8 cellular contexts compared by ENCODE assay signal in the genomic region with DNA sequence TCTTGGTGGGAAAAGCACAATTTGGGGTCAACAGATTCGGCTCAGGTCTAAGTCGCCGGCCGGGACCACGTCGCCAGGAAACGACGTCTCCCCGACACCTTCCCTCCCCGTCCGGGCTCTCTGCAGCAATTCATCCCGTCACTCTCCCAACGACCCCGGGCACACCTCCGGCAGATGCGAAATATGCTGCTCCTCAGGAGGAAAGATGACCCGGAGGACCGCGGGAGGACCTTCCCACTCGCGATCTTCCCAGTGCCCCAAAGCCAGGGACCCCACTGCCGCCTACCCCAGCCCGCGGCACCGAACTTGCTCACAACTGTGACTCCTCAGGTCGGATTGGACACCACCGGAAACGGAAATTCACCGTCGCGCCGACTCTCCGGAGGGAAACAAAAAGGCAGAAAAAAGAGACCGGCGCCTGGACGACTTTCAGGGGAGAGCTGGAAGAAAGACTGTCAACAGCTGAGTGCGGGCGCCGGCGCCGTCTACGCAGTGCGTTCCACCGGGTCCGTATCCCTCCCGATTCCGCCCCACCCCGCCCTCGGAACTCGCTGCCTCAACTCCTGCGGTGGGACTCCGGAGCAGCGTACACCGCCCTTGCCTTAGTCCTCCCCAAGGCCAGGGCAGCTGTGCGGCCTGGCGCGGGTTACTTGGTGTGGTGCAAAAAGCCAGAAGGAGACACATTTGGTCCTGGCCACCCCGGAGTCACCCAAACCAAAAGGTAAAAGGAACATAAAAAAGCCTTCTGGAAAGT. TPM values are rescaled to one million over a fixed set of nuclear protein-coding genes. Genes with fewer than 3 reads are reported as not detected.
DNase-seq lines count a peak whose midpoint lies in the region; TF ChIP-seq lines count a peak whose summit lies in the region.

No MANE protein-coding gene starts in this region.

- H2BK12ac ChIP-seq in H9 (ENCODE audit: insufficient read length, low read depth, low read length): no peak overlapping the region

- peaks cover 7 to 29% (median 26%) of the 10 kb centered on the region in 3 experiments; a peak in 6 of 7 replicates for H3K36me3 Mint-ChIP-seq in H9 (ENCODE audit: insufficient read depth in 1 of 3, low read depth in 3 of 3)

- H3K79me1 ChIP-seq in H9 (ENCODE audit: insufficient read depth, low read depth, low read length, poor library complexity, severe bottlenecking): peaks cover 5% of the 10 kb centered on the region

- H2BK20ac ChIP-seq in H9 (ENCODE audit: low read depth, low read length, poor library complexity, severe bottlenecking): no peak overlapping the region

- no peaks in the 10 kb centered on the region for H3K23me2 ChIP-seq in H9 (ENCODE audit: insufficient read length, low read depth, low read length, poor library complexity, severe bottlenecking)

- WGBS in H9 (ENCODE audit: extremely low coverage, insufficient read length, low lambda C conversion rate): no CpG with 5 or more reads among the region's 58 CpGs

- peak overlapping the region; percentile 80 for H4K5ac ChIP-seq in H9 (ENCODE audit: insufficient read length, low read depth, low read length)

- H3K9me3 Mint-ChIP-seq in H9: no peaks in the 10 kb centered on the region

- H3T11ph ChIP-seq in H9 (ENCODE audit: low read length): no peak overlapping the region

- H3K36me3 ChIP-seq in MM.1S (replicated peaks; ENCODE audit: insufficient read depth, low read length): no peaks in the 10 kb centered on the region
- peaks cover 18% of the 10 kb centered on the region for H3K36me3 ChIP-seq in SJCRH30
- peaks cover 34% of the 10 kb centered on the region for H3K36me3 ChIP-seq in neuron (ENCODE audit: insufficient read depth, low read length)

- H3K4me3 ChIP-seq in MM.1S (ENCODE audit: low read length): peak overlapping the region; percentile 88
- H3K4me3 ChIP-seq in SJCRH30: peak overlapping the region; percentile 98
- H3K4me3 ChIP-seq in neuron (ENCODE audit: low read length): peak overlapping the region; percentile 69

- in situ Hi-C loops in G401 (cut with HindIII; ENCODE audit: low sequenced_read_pairs): no loop called here

- no peak overlapping the region for H3K4ac ChIP-seq in H9 (ENCODE audit: low read depth, low read length)

- H2AFZ ChIP-seq in H9 (ENCODE audit: low read length) (peak overlapping the region; percentile 71), MM.1S (ENCODE audit: low read length) (peak overlapping the region; percentile 72), neuron (ENCODE audit: low read depth, low read length) (peak overlapping the region; percentile 46)

- no peak overlapping the region for H2AK5ac ChIP-seq in H9 (ENCODE audit: insufficient read length, low read length)

- H3K56ac ChIP-seq in H9 (ENCODE audit: insufficient read length, low read depth, low read length): no peak overlapping the region

- H3K18ac ChIP-seq in H9 (ENCODE audit: insufficient read length, low read depth, low read length): peak overlapping the region; percentile 97

- no peaks in the 10 kb centered on the region for H3K9me3 ChIP-seq in H9 (ENCODE audit: control insufficient read depth, low read depth, low read length)
- no peaks in the 10 kb centered on the region for H3K9me3 ChIP-seq in MM.1S (replicated peaks; ENCODE audit: insufficient read depth, low read length)
- H3K9me3 ChIP-seq in SJCRH30 (replicated peaks): no peaks in the 10 kb centered on the region
- no peaks in the 10 kb centered on the region for H3K9me3 ChIP-seq in neuron (ENCODE audit: low read length)

- peaks cover 2 to 3% of the 10 kb centered on the region in 2 experiments; a peak in 2 of 4 replicates for H3K4me1 Mint-ChIP-seq in H9

- peak overlapping the region; percentile 99 for H3K14ac ChIP-seq in H9 (ENCODE audit: insufficient read depth, low read length)

- H3K23ac ChIP-seq in H9 (ENCODE audit: insufficient read length, low read depth, low read length): no peak overlapping the region

- H3K27me3 ChIP-seq in H9 (ENCODE audit: insufficient read depth, low read length): no peaks in the 10 kb centered on the region
- H3K27me3 ChIP-seq in MM.1S (replicated peaks; ENCODE audit: insufficient read depth, low read length): no peaks in the 10 kb centered on the region
- H3K27me3 ChIP-seq in SJCRH30: no peaks in the 10 kb centered on the region
- no peaks in the 10 kb centered on the region for H3K27me3 ChIP-seq in neuron (ENCODE audit: insufficient read depth, low read length)

- H2BK120ac ChIP-seq in H9 (ENCODE audit: low read depth, low read length, poor library complexity, severe bottlenecking): no peak overlapping the region

- H3K4me1 ChIP-seq in H9 (ENCODE audit: insufficient read depth, low read length): no peaks in the 10 kb centered on the region
- no peaks in the 10 kb centered on the region; the same call in 1 of the 2 replicates for H3K4me1 ChIP-seq in MM.1S (ENCODE audit: low read length)
- H3K4me1 ChIP-seq in SJCRH30: no peaks in the 10 kb centered on the region
- peaks cover 9% of the 10 kb centered on the region for H3K4me1 ChIP-seq in neuron (ENCODE audit: insufficient read depth, low read length)

- H4K20me1 ChIP-seq in H9 (ENCODE audit: control insufficient read depth, insufficient read depth, insufficient read length) (no peaks in the 10 kb centered on the region), MM.1S (ENCODE audit: insufficient read depth, low read length) (no peaks in the 10 kb centered on the region)

- H3K4me3 Mint-ChIP-seq in H9: peak overlapping the region; percentile 96 to 98

- no peaks in the 10 kb centered on the region for H3K27me3 Mint-ChIP-seq in H9 (ENCODE audit: low read depth)

- peak overlapping the region; percentile 87 for H3K4me2 ChIP-seq in H9 (ENCODE audit: insufficient read depth, insufficient read length, low read length)
- peak overlapping the region; percentile 86 for H3K4me2 ChIP-seq in MM.1S (ENCODE audit: low read depth, low read length)

- peak overlapping the region; percentile 99 for H3K9ac ChIP-seq in H9 (ENCODE audit: extremely low read depth, insufficient read length, low read length)
- H3K9ac ChIP-seq in MM.1S (ENCODE audit: low read length): peak overlapping the region; percentile 90

- H3K79me2 ChIP-seq in H9 (ENCODE audit: insufficient read depth, low read length) (no peaks in the 10 kb centered on the region; the same call in 1 of the 2 replicates), MM.1S (ENCODE audit: low read length) (peaks cover 51% of the 10 kb centered on the region)

- TF ChIP-seq CTCF in H9 (conservative IDR thresholded peaks at IDR 0.05) (no peak), MM.1S (IDR thresholded peaks at IDR 0.05; ENCODE audit: low read length) (no peak)

- peak overlapping the region; percentile 99 for H3K27ac Mint-ChIP-seq in H9

- no peak overlapping the region for H4K8ac ChIP-seq in H9 (replicated peaks; ENCODE audit: insufficient read length, low read depth, low read length)

- H3K27ac ChIP-seq in H9 (ENCODE audit: insufficient read length, low read depth, low read length) (no peak overlapping the region), MM.1S (ENCODE audit: low read length) (peak overlapping the region; percentile 78), SJCRH30 (peak overlapping the region; percentile 80)

- H2BK5ac ChIP-seq in H9 (ENCODE audit: insufficient read length, low read length): peak overlapping the region; percentile 88

- H3F3A ChIP-seq in MM.1S (ENCODE audit: insufficient read depth, low read length): peaks cover 7% of the 10 kb centered on the region; the same call in 1 of the 2 replicates

- no peak overlapping the region for H4K91ac ChIP-seq in H9 (ENCODE audit: insufficient read length, low read depth, low read length)

- H3K9me2 ChIP-seq in MM.1S (replicated peaks; ENCODE audit: insufficient read depth, low read length): no peaks in the 10 kb centered on the region

- no peak overlapping the region for H2BK15ac ChIP-seq in H9 (ENCODE audit: low read depth, low read length)

- DNase-seq in G401 (ENCODE audit: low spot score) (peak; percentile 94), H9 (peak; percentile 95), MM.1S (peak; percentile 91), SJCRH30 (peak; percentile 96 to 98), foreskin melanocyte (peak; percentile 94), stromal cell of bone marrow (ENCODE audit: low read depth) (peak; percentile 83)
- peak; percentile 93 for DNase-seq in activated naive CD4-positive, alpha-beta T cell treated with Interleukin-2 at 50 U/mL for 16 hours

RNA-seq across cellular contexts. Expression of gene SEC24C, which starts 13.8 kb away (rescaled TPM):
- 49.0 and 54.4 TPM in 2 replicates for total RNA-seq in G401 (2014; rRNA removed; shearing (Covaris generic))
- 62.4 and 63.0 TPM in 2 replicates for total RNA-seq in H9 (2021)
- total RNA-seq in SJCRH30 (2014; rRNA removed; shearing (Covaris generic)): 89.4 and 92.2 TPM in 2 replicates

RNA-seq across cellular contexts. Expression of gene AGAP5, which starts 32.4 kb away (rescaled TPM):
- total RNA-seq in G401 (2014; rRNA removed; shearing (Covaris generic)): 0.55 and 1.5 TPM in 2 replicates
- total RNA-seq in H9 (2021): 5.2 and 5.5 TPM in 2 replicates
- 2.2 and 2.7 TPM in 2 replicates for total RNA-seq in SJCRH30 (2014; rRNA removed; shearing (Covaris generic))

RNA-seq across cellular contexts. Expression of gene CHCHD1, which starts 51.5 kb away (rescaled TPM):
- total RNA-seq in G401 (2014; rRNA removed; shearing (Covaris generic)): 65.5 and 76.8 TPM in 2 replicates
- 41.1 and 45.9 TPM in 2 replicates for total RNA-seq in H9 (2021)
- total RNA-seq in SJCRH30 (2014; rRNA removed; shearing (Covaris generic)): 78.2 and 79.1 TPM in 2 replicates

RNA-seq across cellular contexts. Expression of gene ZSWIM8, which starts 55.1 kb away (rescaled TPM):
- total RNA-seq in G401 (2014; rRNA removed; shearing (Covaris generic)): 22.8 and 30.6 TPM in 2 replicates
- 41.0 and 44.3 TPM in 2 replicates for total RNA-seq in H9 (2021)
- total RNA-seq in SJCRH30 (2014; rRNA removed; shearing (Covaris generic)): 36.5 and 41.1 TPM in 2 replicates
